In genomic region chrX:32678487-32678886, GRCh38 we compare ENCODE assay signal across 32 cellular contexts.
DNase-seq lines count a peak whose midpoint lies in the region; ATAC-seq, FAIRE-seq and TF ChIP-seq lines count a peak whose summit lies in the region.
"Had no signal": no experiment of that assay in that cellular context is flagged by ENCODE, and none has a peak within 500 bp of the region (broad histone marks: within the 10 kb centered on the region; RNA-seq: fewer than 3 reads in every experiment).

No MANE protein-coding gene starts in this region.

- H3K36me3 ChIP-seq in gastrocnemius medialis = no peaks in the 10 kb centered on the region
- H3K36me3 ChIP-seq: BE2C; BLaER1; BLaER1 treated with 17β-estradiol and CSF1 and Interleukin-3, amounts not matched to agents 10 nM and 100 nM had no signal

- no peak for TF ChIP-seq POLR2A in gastrocnemius medialis (IDR thresholded peaks at IDR 0.05)

- H3K9me3 ChIP-seq in gastrocnemius medialis = no peaks in the 10 kb centered on the region
- H3K9me3 ChIP-seq: A549; BE2C; BLaER1; BLaER1 treated with 17β-estradiol and CSF1 and Interleukin-3, amounts not matched to agents 10 nM and 100 nM; Caco-2 had no signal

- intact Hi-C loops in gastrocnemius medialis (cut with DNase I; ENCODE audit: low total_unique reads) = no loop called here

- TF ChIP-seq CTCF in gastrocnemius medialis (IDR thresholded peaks at IDR 0.05 in 4 of 5, conservative IDR thresholded peaks at IDR 0.05 in 1 of 5) = no peak

- H3K9me3 Mint-ChIP-seq in activated naive CD4-positive, alpha-beta T cell treated with anti-CD3 and anti-CD28 coated beads, Interleukin-2, amount 50 U/mL, for 72 hours = no peaks in the 10 kb centered on the region
- H3K9me3 Mint-ChIP-seq: CD14-positive monocyte; CD8-positive, alpha-beta memory T cell; CD8-positive, alpha-beta T cell had no signal

- no peak overlapping the region for H3K27ac Mint-ChIP-seq in activated naive CD4-positive, alpha-beta T cell treated with anti-CD3 and anti-CD28 coated beads, Interleukin-2, amount 50 U/mL, for 72 hours
- H3K27ac Mint-ChIP-seq: B cell; CD14-positive monocyte; CD4-positive, alpha-beta memory T cell; CD4-positive, alpha-beta T cell; CD4-positive, CD25-positive, alpha-beta regulatory T cell; CD8-positive, alpha-beta memory T cell; CD8-positive, alpha-beta T cell had no signal

- in situ Hi-C loops in gastrocnemius medialis (cut with MboI; ENCODE audit: low sequenced_read_pairs in 4 of 4) = no loop called here

- DNase-seq in gastrocnemius medialis (no peak), NCI-H1694 (lab: John Stamatoyannopoulos, UW) (no peak)
- DNase-seq in activated naive CD4-positive, alpha-beta T cell treated with anti-CD3 and anti-CD28 coated beads, Interleukin-2, amount 50 U/mL, for 72 hours (ENCODE audit: low spot score in 2 of 2) = no peak
- DNase-seq: 8988T; ACHN; AML-193; BE2C; C1 segment of cervical spinal cord; Caco-2; Calu3; CD4-positive, alpha-beta memory T cell; CD4-positive, alpha-beta T cell; CD4-positive, CD25-positive, alpha-beta regulatory T cell; CD8-positive, alpha-beta memory T cell; CD8-positive, alpha-beta T cell; COR-L47; DMS 273 treated with DMSO at 0.1 percent for 48 hours; DMS153; DMS53; DMS79; DMS79 treated with DMSO at 0.1 percent for 48 hours; DND-41; EL had no signal

- FAIRE-seq in islet of Langerhans (lab: Jason Lieb, UNC) = peak; percentile 51
- FAIRE-seq: A204.1 had no signal

- H3K27ac ChIP-seq in gastrocnemius medialis = peak overlapping the region in 3 of 4 donors; percentile 15 to 70 (median 64)
- H3K27ac ChIP-seq: 22Rv1; A549; BLaER1; BLaER1 treated with 17β-estradiol and CSF1 and Interleukin-3, amounts not matched to agents 10 nM and 100 nM; C4-2B had no signal

- H3K36me3 Mint-ChIP-seq in activated naive CD4-positive, alpha-beta T cell treated with anti-CD3 and anti-CD28 coated beads, Interleukin-2, amount 50 U/mL, for 72 hours = no peaks in the 10 kb centered on the region
- H3K36me3 Mint-ChIP-seq: CD14-positive monocyte; CD4-positive, alpha-beta memory T cell; CD4-positive, CD25-positive, alpha-beta regulatory T cell; CD8-positive, alpha-beta memory T cell; CD8-positive, alpha-beta T cell had no signal

- no peaks in the 10 kb centered on the region for H3K27me3 ChIP-seq in gastrocnemius medialis
- H3K27me3 ChIP-seq: BE2C had no signal

- no peak overlapping the region for H3K4me3 ChIP-seq in gastrocnemius medialis
- H3K4me3 ChIP-seq: A549; BLaER1; BLaER1 treated with 17β-estradiol and CSF1 and Interleukin-3, amounts not matched to agents 10 nM and 100 nM had no signal

- peaks cover 3 to 9% of the 10 kb centered on the region in 2 donors for H3K4me1 ChIP-seq in gastrocnemius medialis
- H3K4me1 ChIP-seq: A549; BE2C; BLaER1; BLaER1 treated with 17β-estradiol and CSF1 and Interleukin-3, amounts not matched to agents 10 nM and 100 nM had no signal

- ATAC-seq in gastrocnemius medialis = peak; percentile 27 to 72
- no peak for ATAC-seq in activated naive CD4-positive, alpha-beta T cell treated with anti-CD3 and anti-CD28 coated beads, Interleukin-2, amount 50 U/mL, for 72 hours
- ATAC-seq: A549; CD8-positive, alpha-beta T cell had no signal

Comparison
In these comparisons a context has a peak if more than half of its experiments do, and no peak if none do; other contexts are left out.
1. ATAC-seq: peak in gastrocnemius medialis (2 of 2); none in activated naive CD4-positive, alpha-beta T cell treated with anti-CD3 and anti-CD28 coated beads, Interleukin-2, amount 50 U/mL, for 72 hours (0 of 2).